Comparison of ENCODE assay signal across 8 cellular contexts in genomic region chr9:128551652-128552152, GRCh38. TPM values are rescaled to one million over a fixed set of nuclear protein-coding genes. Genes with fewer than 3 reads are reported as not detected.
DNase-seq lines count a peak whose midpoint lies in the region; ATAC-seq and TF ChIP-seq lines count a peak whose summit lies in the region.

No MANE protein-coding gene starts in this region.

- H3K9ac ChIP-seq in GM23248 = peak overlapping the region; percentile 94
- peak overlapping the region; percentile 70 for H3K9ac ChIP-seq in fibroblast of lung (ENCODE audit: insufficient read depth, low read length)

- in situ Hi-C loops in GM23248 (cut with MboI) = no loop called here

- 1% methylated on average over 12 to 22 of the region's 22 CpGs for WGBS in GM23248 (ENCODE audit: low coverage in 1 of 2, low lambda C conversion rate in 2 of 2, missing lambda C conversion rate in 2 of 2), 2 experiments
- 3% methylated on average over 22 of the region's 22 CpGs for WGBS in prostate gland

- H2AFZ ChIP-seq in GM23248 (peak overlapping the region; percentile 70), fibroblast of lung (ENCODE audit: low read length) (no peak overlapping the region)

- peak overlapping the region; percentile 79 for H3K4me3 ChIP-seq in GM23248
- peak overlapping the region; percentile 94 to 100 (median 98) for H3K4me3 ChIP-seq in Peyer's patch
- peak overlapping the region; percentile 51 to 86 (median 54) for H3K4me3 ChIP-seq in fibroblast of lung (replicated peaks in 1 of 4; ENCODE audit: control extremely low read depth in 1 of 4, insufficient read depth in 1 of 4, low read depth in 3 of 4, low read length in 4 of 4)
- peak overlapping the region; percentile 99 for H3K4me3 ChIP-seq in prostate gland

- no peaks in the 10 kb centered on the region for H3K27me3 ChIP-seq in GM23248 (replicated peaks; ENCODE audit: insufficient read depth)
- H3K27me3 ChIP-seq in Peyer's patch = no peaks in the 10 kb centered on the region
- H3K27me3 ChIP-seq in fibroblast of lung (ENCODE audit: control insufficient read depth, insufficient read depth, low read length) = no peaks in the 10 kb centered on the region
- no peaks in the 10 kb centered on the region for H3K27me3 ChIP-seq in prostate gland (replicated peaks; ENCODE audit: insufficient read depth)

- H3K4me2 ChIP-seq in GM23248 (ENCODE audit: unreplicated experiment) = peak overlapping the region; percentile 99
- peak overlapping the region; percentile 99 for H3K4me2 ChIP-seq in fibroblast of lung (ENCODE audit: extremely low read depth, insufficient read depth, low read length)

- H3K9me2 ChIP-seq in GM23248 (ENCODE audit: insufficient read depth) = no peaks in the 10 kb centered on the region

- H3K79me2 ChIP-seq in GM23248 (ENCODE audit: insufficient read depth) (peaks cover 42% of the 10 kb centered on the region), fibroblast of lung (ENCODE audit: control insufficient read depth, insufficient read depth, low read length) (peaks cover 41% of the 10 kb centered on the region)

- H4K20me1 ChIP-seq in GM23248 (ENCODE audit: insufficient read depth) (peaks cover 17% of the 10 kb centered on the region; the same call in 1 of the 2 replicates), fibroblast of lung (ENCODE audit: control insufficient read depth, extremely low read depth, insufficient read depth, low read length) (no peaks in the 10 kb centered on the region)

- H3K9me3 ChIP-seq in GM23248 (ENCODE audit: low read depth) (no peaks in the 10 kb centered on the region), Peyer's patch (no peaks in the 10 kb centered on the region), fibroblast of lung (ENCODE audit: control insufficient read depth, insufficient read depth, low read depth, low read length) (no peaks in the 10 kb centered on the region), prostate gland (no peaks in the 10 kb centered on the region)

- H3K27ac ChIP-seq in GM23248 = peak overlapping the region; percentile 93
- H3K27ac ChIP-seq in Peyer's patch = peak overlapping the region; percentile 96 to 100 (median 98)
- peak overlapping the region; percentile 88 for H3K27ac ChIP-seq in fibroblast of lung (ENCODE audit: insufficient read depth, low read length)
- peak overlapping the region; percentile 95 to 97 for H3K27ac ChIP-seq in prostate gland

- H3F3A ChIP-seq in GM23248 (ENCODE audit: insufficient read depth) = peaks cover 70% of the 10 kb centered on the region

- TF ChIP-seq CTCF in Peyer's patch (IDR thresholded peaks at IDR 0.05) (no peak), fibroblast of lung (conservative IDR thresholded peaks at IDR 0.05 in 1 of 2, IDR thresholded peaks at IDR 0.05 in 1 of 2; ENCODE audit: low read depth in 1 of 2, low read length in 2 of 2) (no peak), prostate gland (IDR thresholded peaks at IDR 0.05) (no peak)

- DNase-seq in GM23248 (no peak), Peyer's patch (no peak), fibroblast of lung (ENCODE audit: low read depth in 2 of 2) (peak in 1 of 2 donors; percentile 8), prostate gland (ENCODE audit: low spot score) (no peak), cerebellar nuclear complex (lab: John Stamatoyannopoulos, UW) (no peak), NCI-H510A (lab: John Stamatoyannopoulos, UW) (no peak), AML-193 (lab: John Stamatoyannopoulos, UW) (no peak)

- H3K4me1 ChIP-seq in GM23248 (ENCODE audit: insufficient read depth) (peaks cover 55% of the 10 kb centered on the region), Peyer's patch (peaks cover 0 to 43% (median 12%) of the 10 kb centered on the region in 4 donors), fibroblast of lung (ENCODE audit: control insufficient read depth, extremely low read depth, insufficient read depth, low read length) (peaks cover 21% of the 10 kb centered on the region), prostate gland (replicated peaks) (peaks cover 4% of the 10 kb centered on the region)

- TF ChIP-seq POLR2A in Peyer's patch (IDR thresholded peaks at IDR 0.05) (peak in 1 of 2 donors; percentile 22), prostate gland (IDR thresholded peaks at IDR 0.05) (peak; percentile 38)

- intact Hi-C loops in prostate gland (cut with DNase I) = loop anchor here (5.0 to 10.0 kb wide), 2 partner anchors 44 to 53 kb away; no protein-coding TSS in a partner anchor

- H3K36me3 ChIP-seq in GM23248 (ENCODE audit: low read depth) = no peaks in the 10 kb centered on the region
- no peaks in the 10 kb centered on the region for H3K36me3 ChIP-seq in Peyer's patch
- H3K36me3 ChIP-seq in fibroblast of lung (ENCODE audit: control insufficient read depth, insufficient read depth, low read length) = no peaks in the 10 kb centered on the region
- H3K36me3 ChIP-seq in prostate gland = no peaks in the 10 kb centered on the region

- ATAC-seq in GM18520 (IDR thresholded peaks at IDR 0.05; ENCODE audit: unreplicated experiment) = no peak

RNA-seq across cellular contexts. Expression of gene SPTAN1, which starts 0.7 kb away (rescaled TPM):
- total RNA-seq in GM23248 (2014; rRNA removed; shearing (Covaris generic)) = 275 and 287 TPM in 2 replicates
- polyA plus RNA-seq in GM23248 (2016; fragmentation: Nextera tagmentation; extraction: Ambion mirVana) (139 and 144 TPM in 2 replicates), fibroblast of lung (189 and 207 TPM in 2 replicates)
- total RNA-seq in Peyer's patch (100 to 1,000 TPM; 251 to 586 (median 269) TPM), fibroblast of lung (229 and 518 TPM in 2 replicates), prostate gland (100 to 1,000 TPM; 130 to 472 TPM)
- polyA plus RNA-seq in fibroblast of lung (2012) = 290 and 299 TPM in 2 replicates
- polyA minus RNA-seq in fibroblast of lung (ENCODE audit: low replicate concordance) = 1,388 and 1,572 TPM in 2 replicates

RNA-seq across cellular contexts. Expression of gene GLE1, which starts 47.2 kb away (rescaled TPM):
- 27.1 and 31.5 TPM in 2 replicates for total RNA-seq in GM23248 (2014; rRNA removed; shearing (Covaris generic))
- polyA plus RNA-seq in GM23248 (2016; fragmentation: Nextera tagmentation; extraction: Ambion mirVana) = 18.1 and 18.5 TPM in 2 replicates
- 10 to 100 TPM; 27.0 to 55.3 (median 28.3) TPM for total RNA-seq in Peyer's patch
- total RNA-seq in fibroblast of lung = 22.1 and 23.6 TPM in 2 replicates
- polyA plus RNA-seq in fibroblast of lung = 14.7 and 26.7 TPM in 2 replicates
- 11.6 and 21.1 TPM in 2 replicates for polyA plus RNA-seq in fibroblast of lung (2012)
- 13.9 and 14.0 TPM in 2 replicates for polyA minus RNA-seq in fibroblast of lung (ENCODE audit: low replicate concordance)
- 10 to 100 TPM; 31.5 to 34.2 TPM for total RNA-seq in prostate gland
